ENCODE assay signal across 8 cellular contexts in genomic region chr17:43661699-43662431, GRCh38. TPM values are rescaled to one million over a fixed set of nuclear protein-coding genes. Genes with fewer than 3 reads are reported as not detected.
A peak's percentile ranks its signal among the peaks of the same experiment; 100 is the strongest.
DNase-seq lines count a peak whose midpoint lies in the region; ATAC-seq, FAIRE-seq and TF ChIP-seq lines count a peak whose summit lies in the region.

TSS of gene MEOX1 (minus strand) at chr17:43661922. CDS start at chr17:43661534, 388 bp downstream.

- no peaks in the 10 kb centered on the region for H3K36me3 Mint-ChIP-seq in activated naive CD8-positive, alpha-beta T cell treated with anti-CD3 and anti-CD28 coated beads, Interleukin-2, amount 50 U/mL, for 24 hours (ENCODE audit: low read depth)

- no peaks in the 10 kb centered on the region for H3K9me3 ChIP-seq in keratinocyte (ENCODE audit: control insufficient read depth, low read depth, low read length)

- H3K4me3 ChIP-seq in keratinocyte (ENCODE audit: control insufficient read depth in 2 of 3, extremely low read depth in 1 of 3, insufficient read depth in 2 of 3, low read depth in 1 of 3, low read length in 3 of 3) = no peak within 1 kb of the TSS

- peaks cover 2% of the 10 kb centered on the region for H3K27me3 Mint-ChIP-seq in activated naive CD8-positive, alpha-beta T cell treated with anti-CD3 and anti-CD28 coated beads, Interleukin-2, amount 50 U/mL, for 24 hours

- DNase-seq in stimulated activated naive CD4-positive, alpha-beta T cell treated with Interleukin-2 at 50 U/mL for 16 hours (lab: John Stamatoyannopoulos, UW) = peak; percentile 27
- DNase-seq in stimulated activated naive CD4-positive, alpha-beta T cell (lab: John Stamatoyannopoulos, UW) = no peak
- DNase-seq in activated naive CD8-positive, alpha-beta T cell treated with anti-CD3 and anti-CD28 coated beads, Interleukin-2, amount 50 U/mL, for 24 hours = peak; percentile 35
- no peak for DNase-seq in keratinocyte (ENCODE audit: low read depth, low spot score)
- DNase-seq in retina = no peak
- DNase-seq in head of caudate nucleus = no peak

- no peaks in the 10 kb centered on the region for H3K79me2 ChIP-seq in keratinocyte (ENCODE audit: control insufficient read depth, insufficient read depth, low read length)

- intact Hi-C loops in head of caudate nucleus (cut with DNase I) = no loop called here

- H3K4me1 ChIP-seq in keratinocyte (ENCODE audit: control insufficient read depth, extremely low read depth, insufficient read depth, low read length) = peaks cover 17% of the 10 kb centered on the region

- H3K27ac Mint-ChIP-seq in activated naive CD8-positive, alpha-beta T cell treated with anti-CD3 and anti-CD28 coated beads, Interleukin-2, amount 50 U/mL, for 24 hours = peak within 1 kb of the TSS; percentile 73

- peak within 1 kb of the TSS; percentile 48 for H3K4me3 Mint-ChIP-seq in activated naive CD8-positive, alpha-beta T cell treated with anti-CD3 and anti-CD28 coated beads, Interleukin-2, amount 50 U/mL, for 24 hours

- no peaks in the 10 kb centered on the region for H4K20me1 ChIP-seq in keratinocyte (ENCODE audit: control insufficient read depth, extremely low read depth, insufficient read depth, low read length)

- peak within 1 kb of the TSS; percentile 23 for H2AFZ ChIP-seq in keratinocyte (ENCODE audit: control insufficient read depth, low read length)

- H3K9ac ChIP-seq in keratinocyte (ENCODE audit: control insufficient read depth, extremely low read depth, insufficient read depth, low read length) = no peak within 1 kb of the TSS

- H3K4me2 ChIP-seq in keratinocyte (ENCODE audit: control insufficient read depth, extremely low read depth, insufficient read depth, low read depth, low read length) = peak within 1 kb of the TSS; percentile 9

- no peak for TF ChIP-seq CTCF in keratinocyte (optimal IDR thresholded peaks at IDR 0.05 in 1 of 3, IDR thresholded peaks at IDR 0.05 in 1 of 3, conservative IDR thresholded peaks at IDR 0.05 in 1 of 3; ENCODE audit: extremely low read depth in 1 of 3, insufficient read depth in 2 of 3, low read length in 3 of 3)

- peak; percentile 70 for FAIRE-seq in keratinocyte (lab: Jason Lieb, UNC)

- peak; percentile 91 for ATAC-seq in activated naive CD8-positive, alpha-beta T cell treated with anti-CD3 and anti-CD28 coated beads, Interleukin-2, amount 50 U/mL, for 24 hours
- no peak for ATAC-seq in GM18873 (IDR thresholded peaks at IDR 0.05; ENCODE audit: low FRiP score, unreplicated experiment)
- no peak for ATAC-seq in GM18502 (IDR thresholded peaks at IDR 0.05; ENCODE audit: poor library complexity, unreplicated experiment)

- H3K36me3 ChIP-seq in keratinocyte (ENCODE audit: control insufficient read depth in 2 of 2, extremely low read depth in 1 of 2, insufficient read depth in 2 of 2, low read length in 2 of 2) = no peaks in the 10 kb centered on the region

- no peak within 1 kb of the TSS for H3K27ac ChIP-seq in keratinocyte (ENCODE audit: control insufficient read depth, insufficient read depth, low read length)

- dilution Hi-C loops in keratinocyte (cut with MboI; ENCODE audit: extremely low pct_ligation_motif_present, low sequenced_read_pairs) = no loop called here

- no peaks in the 10 kb centered on the region for H3K9me3 Mint-ChIP-seq in activated naive CD8-positive, alpha-beta T cell treated with anti-CD3 and anti-CD28 coated beads, Interleukin-2, amount 50 U/mL, for 24 hours

- H3K9me1 ChIP-seq in keratinocyte (ENCODE audit: control insufficient read depth, extremely low read depth, insufficient read depth, low read length) = no peaks in the 10 kb centered on the region

- no peaks in the 10 kb centered on the region for H3K27me3 ChIP-seq in keratinocyte (ENCODE audit: control insufficient read depth, extremely low read depth, insufficient read depth, low read length)

- peaks cover 23% of the 10 kb centered on the region for H3K4me1 Mint-ChIP-seq in activated naive CD8-positive, alpha-beta T cell treated with anti-CD3 and anti-CD28 coated beads, Interleukin-2, amount 50 U/mL, for 24 hours

RNA-seq across cellular contexts. Expression of gene MEOX1, which starts in this region (rescaled TPM):
- 0.05 to 0.10 TPM (median 0.08 TPM) in 3 replicates for polyA plus RNA-seq in keratinocyte
- polyA plus RNA-seq in keratinocyte (2011; ENCODE audit: low read depth) = 0.31 TPM
- polyA plus RNA-seq in keratinocyte (2011; cell fraction: cytosol; rRNA removed) = 0.02 and 0.04 TPM in 2 replicates
- polyA plus RNA-seq in keratinocyte (2011; cell fraction: nucleus; rRNA removed) = 0.04 and 0.09 TPM in 2 replicates
- 0.11 and 0.28 TPM in 2 replicates for polyA plus RNA-seq in keratinocyte (2012; ENCODE audit: low replicate concordance)
- polyA minus RNA-seq in keratinocyte = not detected in 3 replicates
- not detected for polyA minus RNA-seq in keratinocyte (2011; cell fraction: cytosol; rRNA and poly(A)+ RNA removed)
- polyA minus RNA-seq in keratinocyte (2011; cell fraction: nucleus; rRNA and poly(A)+ RNA removed) = not detected in 2 replicates

Comparison
In these comparisons a context has a peak if more than half of its experiments do, and no peak if none do; other contexts are left out.
1. DNase-seq: peak in stimulated activated naive CD4-positive, alpha-beta T cell treated with Interleukin-2 at 50 U/mL for 16 hours (single experiment) and activated naive CD8-positive, alpha-beta T cell treated with anti-CD3 and anti-CD28 coated beads, Interleukin-2, amount 50 U/mL, for 24 hours (single experiment); none in stimulated activated naive CD4-positive, alpha-beta T cell (0 of 6), keratinocyte (single experiment), retina (single experiment) and head of caudate nucleus (0 of 42).